1 cellular context compared by ENCODE assay signal in the genomic region with DNA sequence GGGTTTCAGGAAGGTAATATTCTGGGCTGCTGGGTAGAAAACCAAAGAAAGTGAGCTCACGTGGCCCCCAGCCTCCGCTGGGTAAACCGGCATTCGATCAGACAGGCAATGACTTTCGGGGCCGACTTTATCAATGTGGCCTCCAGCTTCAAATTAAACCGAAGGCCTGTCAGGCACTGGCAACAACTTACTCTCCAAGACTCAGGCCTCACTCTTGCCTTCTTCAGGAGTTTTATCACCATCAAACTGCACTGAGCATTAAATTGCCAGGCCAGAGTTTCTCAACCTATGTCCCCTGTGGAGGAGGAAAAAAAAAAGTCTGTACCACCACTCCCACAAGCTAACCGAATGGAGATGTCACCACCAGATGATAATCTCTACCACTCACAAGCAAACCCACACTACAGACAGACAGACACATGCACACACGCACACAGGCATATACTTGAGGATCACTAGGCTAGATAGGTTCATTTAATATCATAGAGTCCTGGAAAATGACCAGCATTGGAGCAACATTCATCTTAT.
TF ChIP-seq lines count a peak whose summit lies in the region.

No MANE protein-coding gene starts in this region.

TF ChIP-seq in K562, 482 proteins besides CTCF, POLR2A, EP300 and RAD21 (continued from another document and continues in another):
- TF ChIP-seq, protein P1, sequence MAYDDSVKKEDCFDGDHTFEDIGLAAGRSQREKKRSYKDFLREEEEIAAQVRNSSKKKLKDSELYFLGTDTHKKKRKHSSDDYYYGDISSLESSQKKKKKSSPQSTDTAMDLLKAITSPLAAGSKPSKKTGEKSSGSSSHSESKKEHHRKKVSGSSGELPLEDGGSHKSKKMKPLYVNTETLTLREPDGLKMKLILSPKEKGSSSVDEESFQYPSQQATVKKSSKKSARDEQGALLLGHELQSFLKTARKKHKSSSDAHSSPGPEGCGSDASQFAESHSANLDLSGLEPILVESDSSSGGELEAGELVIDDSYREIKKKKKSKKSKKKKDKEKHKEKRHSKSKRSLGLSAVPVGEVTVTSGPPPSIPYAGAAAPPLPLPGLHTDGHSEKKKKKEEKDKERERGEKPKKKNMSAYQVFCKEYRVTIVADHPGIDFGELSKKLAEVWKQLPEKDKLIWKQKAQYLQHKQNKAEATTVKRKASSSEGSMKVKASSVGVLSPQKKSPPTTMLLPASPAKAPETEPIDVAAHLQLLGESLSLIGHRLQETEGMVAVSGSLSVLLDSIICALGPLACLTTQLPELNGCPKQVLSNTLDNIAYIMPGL (CRISPR knock-in tag; IDR thresholded peaks at IDR 0.05): no peak
- TF ChIP-seq, protein P2, sequence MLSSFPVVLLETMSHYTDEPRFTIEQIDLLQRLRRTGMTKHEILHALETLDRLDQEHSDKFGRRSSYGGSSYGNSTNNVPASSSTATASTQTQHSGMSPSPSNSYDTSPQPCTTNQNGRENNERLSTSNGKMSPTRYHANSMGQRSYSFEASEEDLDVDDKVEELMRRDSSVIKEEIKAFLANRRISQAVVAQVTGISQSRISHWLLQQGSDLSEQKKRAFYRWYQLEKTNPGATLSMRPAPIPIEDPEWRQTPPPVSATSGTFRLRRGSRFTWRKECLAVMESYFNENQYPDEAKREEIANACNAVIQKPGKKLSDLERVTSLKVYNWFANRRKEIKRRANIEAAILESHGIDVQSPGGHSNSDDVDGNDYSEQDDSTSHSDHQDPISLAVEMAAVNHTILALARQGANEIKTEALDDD (IDR thresholded peaks at IDR 0.05): peak; percentile 76
- TF ChIP-seq U2AF2 (optimal IDR thresholded peaks at IDR 0.05; ENCODE audit: low read depth, low read length) (no peak), ZNF695 (CRISPR knock-in tag; IDR thresholded peaks at IDR 0.05) (0 out of 2 replicates have a peak, but pooled peaks have one; percentile 14), TAF7 (tag; IDR thresholded peaks at IDR 0.05) (no peak), ZNF224 (CRISPR knock-in tag; IDR thresholded peaks at IDR 0.05) (no peak), ETS2 (tag; IDR thresholded peaks at IDR 0.05; ENCODE audit: borderline replicate concordance, poor library complexity, severe bottlenecking) (no peak), KLF1 (tag; IDR thresholded peaks at IDR 0.05) (no peak), HES1 (IDR thresholded peaks at IDR 0.05; ENCODE audit: low read depth) (peak; percentile 68), NR1H2 (CRISPR knock-in tag; IDR thresholded peaks at IDR 0.05) (no peak), CBFA2T2 (conservative IDR thresholded peaks at IDR 0.05) (0 out of 2 replicates have a peak, but pooled peaks have one; percentile 17), EP400 (IDR thresholded peaks at IDR 0.05) (0 out of 2 replicates have a peak, but pooled peaks have one; percentile 13), JUND (IDR thresholded peaks at IDR 0.05; ENCODE audit: borderline replicate concordance, low read depth, low read length) (no peak), JUND (tag; IDR thresholded peaks at IDR 0.05; ENCODE audit: borderline replicate concordance, low read depth, low read length) (peak; percentile 69; the same call in 1 of the 3 replicates), ZNF263 (CRISPR knock-in tag; IDR thresholded peaks at IDR 0.05; ENCODE audit: borderline replicate concordance) (no peak), NR4A1 (CRISPR knock-in tag; IDR thresholded peaks at IDR 0.05) (no peak), NR4A1 (tag; IDR thresholded peaks at IDR 0.05) (0 out of 2 replicates have a peak, but pooled peaks have one; percentile 24), HDAC3 (IDR thresholded peaks at IDR 0.05; ENCODE audit: borderline replicate concordance, partially characterized antibody) (no peak), ZNF23 (CRISPR knock-in tag; IDR thresholded peaks at IDR 0.05) (no peak), GABPA (tag; conservative IDR thresholded peaks at IDR 0.05; ENCODE audit: low read depth) (no peak), RAD51 (IDR thresholded peaks at IDR 0.05; ENCODE audit: borderline replicate concordance, low read depth) (peak; percentile 15; the same call in 1 of the 2 replicates), RBM34 (IDR thresholded peaks at IDR 0.05; ENCODE audit: borderline replicate concordance, insufficient read depth, low read length) (no peak), SIX5 (IDR thresholded peaks at IDR 0.05; ENCODE audit: borderline replicate concordance in 1 of 2, insufficient read depth in 1 of 2, low read depth in 1 of 2, low read length in 2 of 2) (no peak), RNF2 (IDR thresholded peaks at IDR 0.05) (peak; percentile 41; the same call in 1 of the 2 replicates), PURB (CRISPR knock-in tag; IDR thresholded peaks at IDR 0.05; ENCODE audit: low read depth) (no peak), DPF2 (IDR thresholded peaks at IDR 0.05) (peak; percentile 81), ZNF707 (CRISPR knock-in tag; conservative IDR thresholded peaks at IDR 0.05) (0 out of 2 replicates have a peak, but pooled peaks have one; percentile 11), KDM2B (CRISPR knock-in tag; IDR thresholded peaks at IDR 0.05) (0 out of 2 replicates have a peak, but pooled peaks have one; percentile 11), AFF1 (IDR thresholded peaks at IDR 0.05; ENCODE audit: low read depth in 1 of 2, partially characterized antibody in 2 of 2) (peak in 1 of 2 experiments; percentile 38), ILF3 (IDR thresholded peaks at IDR 0.05; ENCODE audit: borderline replicate concordance) (no peak), MCM7 (IDR thresholded peaks at IDR 0.05) (no peak), GATA2 (CRISPR knock-in tag; IDR thresholded peaks at IDR 0.05) (peak; percentile 67; the same call in 1 of the 2 replicates), CCAR2 (IDR thresholded peaks at IDR 0.05; ENCODE audit: low read depth, low read length) (no peak), ZNF764 (CRISPR knock-in tag; IDR thresholded peaks at IDR 0.05; ENCODE audit: low read depth) (no peak), SRSF9 (IDR thresholded peaks at IDR 0.05; ENCODE audit: borderline replicate concordance, low read depth, low read length) (no peak), USF2 (CRISPR knock-in tag; IDR thresholded peaks at IDR 0.05) (0 out of 2 replicates have a peak, but pooled peaks have one; percentile 14), SMARCA5 (IDR thresholded peaks at IDR 0.05) (0 out of 2 replicates have a peak, but pooled peaks have one; percentile 19), ZNF316 (IDR thresholded peaks at IDR 0.05) (no peak), GTF2E2 (tag; IDR thresholded peaks at IDR 0.05) (no peak), NFE2L1 (tag; IDR thresholded peaks at IDR 0.05; ENCODE audit: borderline replicate concordance, low read depth) (no peak), ATF1 (CRISPR knock-in tag; IDR thresholded peaks at IDR 0.05) (no peak), ATF1 (tag; IDR thresholded peaks at IDR 0.05) (peak; percentile 51), NCOA1 (IDR thresholded peaks at IDR 0.05; ENCODE audit: low read depth) (no peak), ARID2 (IDR thresholded peaks at IDR 0.05) (no peak)
- TF ChIP-seq, protein P3, sequence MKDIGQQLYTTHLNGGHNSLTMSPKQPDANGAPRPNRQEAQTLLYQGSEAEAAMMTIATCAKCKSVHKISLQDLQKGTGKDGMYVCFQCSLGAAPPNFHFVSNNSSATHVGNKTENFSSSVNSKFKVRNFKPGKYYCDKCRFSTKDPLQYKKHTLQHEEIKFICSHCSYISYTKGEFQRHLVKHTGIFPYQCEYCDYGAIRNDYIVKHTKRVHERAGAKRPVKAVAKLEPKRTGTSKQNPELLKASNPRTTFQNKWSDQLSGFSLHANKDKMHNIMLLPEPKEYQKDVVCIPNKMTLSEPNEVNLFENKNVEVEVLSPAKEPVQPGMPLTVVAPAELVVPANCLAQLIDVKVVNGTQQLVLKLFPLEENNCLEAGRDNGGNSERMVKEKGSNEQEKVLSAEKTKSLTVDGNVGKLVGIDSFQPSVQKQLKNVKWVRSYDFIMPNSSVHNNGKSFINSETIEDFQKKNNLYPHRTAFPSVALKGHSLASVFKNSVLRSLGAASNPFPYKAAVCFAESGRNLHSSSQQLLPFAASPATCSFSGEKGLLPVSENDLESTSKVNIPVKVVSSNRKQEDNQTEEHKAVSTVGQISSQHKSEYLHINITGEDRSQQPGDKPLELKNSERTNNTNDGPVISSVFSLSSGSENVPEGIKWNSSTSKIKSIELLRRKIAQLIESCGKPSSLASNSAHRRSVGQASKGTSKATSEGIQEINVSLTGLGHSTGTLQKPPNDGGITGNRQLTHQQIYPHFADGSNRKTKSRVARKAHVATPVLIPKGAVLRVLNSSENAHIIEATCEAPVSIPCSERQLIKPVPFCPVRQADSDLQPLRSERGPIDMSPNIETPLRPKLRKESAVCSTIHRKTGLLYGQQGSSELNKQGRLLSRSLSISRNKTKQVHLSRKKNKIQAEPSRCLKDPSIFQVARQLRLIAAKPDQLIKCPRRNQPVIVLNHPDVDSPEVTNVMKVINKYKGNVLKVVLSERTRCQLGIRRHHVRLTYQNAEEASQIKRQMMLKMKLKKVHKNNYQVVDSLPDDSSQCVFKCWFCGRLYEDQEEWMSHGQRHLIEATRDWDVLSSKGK (CRISPR knock-in tag; IDR thresholded peaks at IDR 0.05): no peak
- TF ChIP-seq, protein P4, sequence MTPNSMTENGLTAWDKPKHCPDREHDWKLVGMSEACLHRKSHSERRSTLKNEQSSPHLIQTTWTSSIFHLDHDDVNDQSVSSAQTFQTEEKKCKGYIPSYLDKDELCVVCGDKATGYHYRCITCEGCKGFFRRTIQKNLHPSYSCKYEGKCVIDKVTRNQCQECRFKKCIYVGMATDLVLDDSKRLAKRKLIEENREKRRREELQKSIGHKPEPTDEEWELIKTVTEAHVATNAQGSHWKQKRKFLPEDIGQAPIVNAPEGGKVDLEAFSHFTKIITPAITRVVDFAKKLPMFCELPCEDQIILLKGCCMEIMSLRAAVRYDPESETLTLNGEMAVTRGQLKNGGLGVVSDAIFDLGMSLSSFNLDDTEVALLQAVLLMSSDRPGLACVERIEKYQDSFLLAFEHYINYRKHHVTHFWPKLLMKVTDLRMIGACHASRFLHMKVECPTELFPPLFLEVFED (CRISPR knock-in tag; conservative IDR thresholded peaks at IDR 0.05): 0 out of 2 replicates have a peak, but pooled peaks have one; percentile 36
- TF ChIP-seq, protein P5, sequence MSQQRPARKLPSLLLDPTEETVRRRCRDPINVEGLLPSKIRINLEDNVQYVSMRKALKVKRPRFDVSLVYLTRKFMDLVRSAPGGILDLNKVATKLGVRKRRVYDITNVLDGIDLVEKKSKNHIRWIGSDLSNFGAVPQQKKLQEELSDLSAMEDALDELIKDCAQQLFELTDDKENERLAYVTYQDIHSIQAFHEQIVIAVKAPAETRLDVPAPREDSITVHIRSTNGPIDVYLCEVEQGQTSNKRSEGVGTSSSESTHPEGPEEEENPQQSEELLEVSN (IDR thresholded peaks at IDR 0.05; ENCODE audit: borderline replicate concordance in 1 of 2, extremely low read depth in 1 of 2, insufficient read depth in 1 of 2, insufficient read length in 1 of 2, low read depth in 1 of 2, low read length in 1 of 2, poor library complexity in 1 of 2, severe bottlenecking in 1 of 2): peak; percentile 36 to 79
- TF ChIP-seq, protein P6, sequence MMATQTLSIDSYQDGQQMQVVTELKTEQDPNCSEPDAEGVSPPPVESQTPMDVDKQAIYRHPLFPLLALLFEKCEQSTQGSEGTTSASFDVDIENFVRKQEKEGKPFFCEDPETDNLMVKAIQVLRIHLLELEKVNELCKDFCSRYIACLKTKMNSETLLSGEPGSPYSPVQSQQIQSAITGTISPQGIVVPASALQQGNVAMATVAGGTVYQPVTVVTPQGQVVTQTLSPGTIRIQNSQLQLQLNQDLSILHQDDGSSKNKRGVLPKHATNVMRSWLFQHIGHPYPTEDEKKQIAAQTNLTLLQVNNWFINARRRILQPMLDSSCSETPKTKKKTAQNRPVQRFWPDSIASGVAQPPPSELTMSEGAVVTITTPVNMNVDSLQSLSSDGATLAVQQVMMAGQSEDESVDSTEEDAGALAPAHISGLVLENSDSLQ (IDR thresholded peaks at IDR 0.05): peak; percentile 79
- TF ChIP-seq, protein P7, sequence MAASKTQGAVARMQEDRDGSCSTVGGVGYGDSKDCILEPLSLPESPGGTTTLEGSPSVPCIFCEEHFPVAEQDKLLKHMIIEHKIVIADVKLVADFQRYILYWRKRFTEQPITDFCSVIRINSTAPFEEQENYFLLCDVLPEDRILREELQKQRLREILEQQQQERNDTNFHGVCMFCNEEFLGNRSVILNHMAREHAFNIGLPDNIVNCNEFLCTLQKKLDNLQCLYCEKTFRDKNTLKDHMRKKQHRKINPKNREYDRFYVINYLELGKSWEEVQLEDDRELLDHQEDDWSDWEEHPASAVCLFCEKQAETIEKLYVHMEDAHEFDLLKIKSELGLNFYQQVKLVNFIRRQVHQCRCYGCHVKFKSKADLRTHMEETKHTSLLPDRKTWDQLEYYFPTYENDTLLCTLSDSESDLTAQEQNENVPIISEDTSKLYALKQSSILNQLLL (CRISPR knock-in tag; IDR thresholded peaks at IDR 0.05; ENCODE audit: borderline replicate concordance): no peak
